Comparison of ENCODE assay signal across 18 cellular contexts in the genomic region with DNA sequence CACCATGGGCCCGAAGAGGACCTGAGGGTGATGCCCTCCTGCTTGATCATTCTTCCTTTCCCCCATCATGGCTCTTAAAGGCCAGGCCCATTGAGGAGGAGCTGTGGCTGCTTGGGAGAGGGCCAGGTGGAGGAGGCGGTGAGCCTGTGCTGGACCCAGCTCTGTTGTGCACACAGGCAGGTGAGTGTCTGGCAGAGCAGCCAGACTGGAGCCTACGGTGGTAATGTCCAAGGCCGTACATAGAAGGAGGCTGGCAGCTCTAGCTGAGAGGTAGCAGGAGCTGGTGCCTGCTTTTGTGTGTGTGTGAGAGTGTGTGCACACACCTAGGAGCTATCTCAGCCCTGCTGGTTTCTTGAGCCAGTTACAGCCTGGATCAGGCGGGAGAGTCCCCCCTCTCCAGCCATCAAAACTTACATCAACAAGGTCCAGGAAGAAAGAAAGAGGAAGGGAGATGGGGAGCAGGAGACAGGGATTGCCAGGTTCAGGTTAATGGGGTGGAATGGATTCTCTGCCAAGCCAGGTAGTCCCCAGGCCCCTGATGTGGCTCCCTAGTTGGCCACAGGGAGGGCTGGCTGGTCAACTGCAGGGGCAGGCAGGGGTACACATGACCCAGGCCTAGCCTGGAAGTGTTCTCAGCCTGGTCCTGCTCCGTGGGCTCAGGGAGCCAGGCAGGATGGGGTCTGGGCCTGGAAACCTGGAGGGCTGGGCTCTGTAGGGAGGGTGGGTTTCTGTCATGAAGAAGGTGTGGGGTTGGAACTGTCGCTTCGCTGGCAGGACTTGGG.
DNase-seq lines count a peak whose midpoint lies in the region; ATAC-seq, FAIRE-seq and TF ChIP-seq lines count a peak whose summit lies in the region.
"Had no signal": no experiment of that assay in that cellular context is flagged by ENCODE, and none has a peak within 500 bp of the region (broad histone marks: within the 10 kb centered on the region; RNA-seq: fewer than 3 reads in every experiment).

No MANE protein-coding gene starts in this region.

- H4K5ac ChIP-seq in H9 (ENCODE audit: insufficient read length, low read depth, low read length) (no peak overlapping the region), H1 (ENCODE audit: insufficient read length, low read depth, low read length) (no peak overlapping the region)

- H2AFZ ChIP-seq in H9 (ENCODE audit: low read length) (no peak overlapping the region), H1 (ENCODE audit: low read length) (no peak overlapping the region)

- no peak for TF ChIP-seq EP300 in H1 (IDR thresholded peaks at IDR 0.05; ENCODE audit: borderline replicate concordance in 1 of 2, low read depth in 2 of 2, low read length in 2 of 2)

- H3K79me1 ChIP-seq in H9 (ENCODE audit: insufficient read depth, low read depth, low read length, poor library complexity, severe bottlenecking), result peaks cover 6% of the 10 kb centered on the region
- peaks cover 23% of the 10 kb centered on the region for H3K79me1 ChIP-seq in H1 (ENCODE audit: low read depth, low read length)

- H3K27me3 Mint-ChIP-seq in H9 (ENCODE audit: low read depth) (no peaks in the 10 kb centered on the region; the same call in 1 of the 2 replicates), progenitor cell of endocrine pancreas (no peaks in the 10 kb centered on the region)
- H3K27me3 Mint-ChIP-seq: activated CD4-positive, alpha-beta T cell treated with anti-CD3 and anti-CD28 coated beads for 36 hours; memory B cell; T-helper 17 cell had no signal

- peaks cover 5% of the 10 kb centered on the region; the same call in 1 of the 2 replicates for H3K4me1 ChIP-seq in H9 (ENCODE audit: insufficient read depth, low read length)
- H3K4me1 ChIP-seq in H1 (replicated peaks in 1 of 4; ENCODE audit: control insufficient read depth in 3 of 4, insufficient read depth in 4 of 4, low read length in 3 of 4), result peaks cover 0 to 19% (median 10%) of the 10 kb centered on the region in 4 experiments; a peak in 6 of 7 replicates
- H3K4me1 ChIP-seq: uterus had no signal

- H4K8ac ChIP-seq in H9 (replicated peaks; ENCODE audit: insufficient read length, low read depth, low read length) (no peak overlapping the region), H1 (ENCODE audit: extremely low read depth, insufficient read depth, low read length) (0 out of 2 replicates have a peak overlapping the region, but pooled peaks have one; percentile 45)

- ATAC-seq in SK-N-SH treated with all-trans-retinoic acid at 6 μM for 48 hours (no peak), HG03097 (IDR thresholded peaks at IDR 0.05; ENCODE audit: low FRiP score, unreplicated experiment) (no peak)
- ATAC-seq: activated CD4-positive, alpha-beta T cell treated with anti-CD3 and anti-CD28 coated beads for 36 hours; activated naive CD4-positive, alpha-beta T cell treated with anti-CD3 and anti-CD28 coated beads, Interleukin-2, amount 50 U/mL, for 72 hours; T-helper 17 cell had no signal

- no peak overlapping the region for H3K4me3 ChIP-seq in H1 (ENCODE audit: extremely low read depth in 1 of 4, insufficient read depth in 2 of 4, low read depth in 3 of 4, low read length in 4 of 4)
- H3K4me3 ChIP-seq: BLaER1 treated with 17β-estradiol and CSF1 and Interleukin-3, amounts not matched to agents 10 nM and 100 nM; skin epidermis; uterus had no signal

- peaks cover 22 to 46% (median 29%) of the 10 kb centered on the region in 3 experiments for H3K36me3 Mint-ChIP-seq in H9 (ENCODE audit: insufficient read depth in 1 of 3, low read depth in 3 of 3)
- H3K36me3 Mint-ChIP-seq in progenitor cell of endocrine pancreas (ENCODE audit: insufficient read depth), result peaks cover 19% of the 10 kb centered on the region

- H3K18ac ChIP-seq in H9 (ENCODE audit: insufficient read length, low read depth, low read length) (no peak overlapping the region), H1 (ENCODE audit: extremely low read depth, low read length) (no peak overlapping the region; the same call in 1 of the 2 replicates)

- H3K27me3 ChIP-seq in H9 (ENCODE audit: insufficient read depth, low read length) (no peaks in the 10 kb centered on the region), H1 (replicated peaks in 1 of 4; ENCODE audit: control insufficient read depth in 3 of 4, extremely low read depth in 1 of 4, insufficient read depth in 3 of 4, low read length in 3 of 4) (no peaks in the 10 kb centered on the region)
- H3K27me3 ChIP-seq: BLaER1 treated with 17β-estradiol and CSF1 and Interleukin-3, amounts not matched to agents 10 nM and 100 nM; uterus had no signal

- H3K27ac Mint-ChIP-seq in H9, result peak overlapping the region; percentile 76 to 90 (median 84); a peak in 6 of 7 replicates
- peak overlapping the region; percentile 93 for H3K27ac Mint-ChIP-seq in progenitor cell of endocrine pancreas
- H3K27ac Mint-ChIP-seq: activated CD4-positive, alpha-beta T cell treated with anti-CD3 and anti-CD28 coated beads for 36 hours; memory B cell; T-helper 17 cell had no signal

- no peaks in the 10 kb centered on the region for H3K9me3 ChIP-seq in H9 (ENCODE audit: control insufficient read depth, low read depth, low read length)
- peaks cover 0 to 3% of the 10 kb centered on the region in 2 experiments; a peak in 2 of 4 replicates for H3K9me3 ChIP-seq in H1 (ENCODE audit: insufficient read depth in 2 of 2, low read depth in 1 of 2, low read length in 1 of 2)
- H3K9me3 ChIP-seq: uterus had no signal

- TF ChIP-seq RAD21 in H1 (IDR thresholded peaks at IDR 0.05 in 1 of 2, conservative IDR thresholded peaks at IDR 0.05 in 1 of 2; ENCODE audit: low read depth in 2 of 2, low read length in 2 of 2), result no peak

- no peak overlapping the region for H4K91ac ChIP-seq in H9 (ENCODE audit: insufficient read length, low read depth, low read length)
- H4K91ac ChIP-seq in H1 (replicated peaks; ENCODE audit: insufficient read length, low read length), result no peak overlapping the region

- H3K36me3 ChIP-seq in H1 (ENCODE audit: control insufficient read depth in 2 of 4, insufficient read depth in 4 of 4, low read length in 3 of 4), result peaks cover 0 to 12% (median 3%) of the 10 kb centered on the region in 4 experiments; a peak in 3 of 8 replicates
- H3K36me3 ChIP-seq: uterus had no signal

- FAIRE-seq in H1 (lab: Jason Lieb, UNC), result no peak
- FAIRE-seq: bronchial epithelial cell, frontal cortex had no signal

- H3K14ac ChIP-seq in H9 (ENCODE audit: insufficient read depth, low read length), result peak overlapping the region; percentile 64
- H3K14ac ChIP-seq in H1 (ENCODE audit: insufficient read length), result no peak overlapping the region

- H3K9ac ChIP-seq in H9 (ENCODE audit: extremely low read depth, insufficient read length, low read length), result no peak overlapping the region
- peak overlapping the region in 1 of 4 experiments; percentile 41; a peak in 2 of 7 replicates for H3K9ac ChIP-seq in H1 (replicated peaks in 1 of 4; ENCODE audit: extremely low read depth in 1 of 4, low read depth in 3 of 4, low read length in 3 of 4)

- H3K79me2 ChIP-seq in H9 (ENCODE audit: insufficient read depth, low read length) (no peaks in the 10 kb centered on the region; the same call in 1 of the 2 replicates), H1 (ENCODE audit: control insufficient read depth in 1 of 2, insufficient read depth in 2 of 2, low read length in 2 of 2) (peaks cover 0 to 52% of the 10 kb centered on the region in 2 experiments; a peak in 3 of 4 replicates)

- H3K23me2 ChIP-seq in H9 (ENCODE audit: insufficient read length, low read depth, low read length, poor library complexity, severe bottlenecking) (no peaks in the 10 kb centered on the region), H1 (ENCODE audit: low read depth, low read length) (no peaks in the 10 kb centered on the region; the same call in 1 of the 2 replicates)

- no peak overlapping the region for H3K4me2 ChIP-seq in H9 (ENCODE audit: insufficient read depth, insufficient read length, low read length)
- no peak overlapping the region for H3K4me2 ChIP-seq in H1 (ENCODE audit: insufficient read depth in 1 of 2, low read depth in 2 of 2, low read length in 2 of 2)
- H3K4me2 ChIP-seq: BLaER1 treated with 17β-estradiol and CSF1 and Interleukin-3, amounts not matched to agents 10 nM and 100 nM had no signal

- POLR2A ChIA-PET in H1 (lab: Charles Lee; ENCODE audit: partially characterized antibody), result interaction anchor here (1.2 kb wide), 1 partner anchor 9 kb away, joined by 6 read pairs; no protein-coding TSS in a partner anchor

- H3K4ac ChIP-seq in H9 (ENCODE audit: low read depth, low read length), result no peak overlapping the region
- no peak overlapping the region for H3K4ac ChIP-seq in H1 (replicated peaks; ENCODE audit: insufficient read length, low read depth, low read length)

- H3K23ac ChIP-seq in H9 (ENCODE audit: insufficient read length, low read depth, low read length) (no peak overlapping the region), H1 (ENCODE audit: insufficient read length) (no peak overlapping the region)

- no peak overlapping the region for H2BK120ac ChIP-seq in H9 (ENCODE audit: low read depth, low read length, poor library complexity, severe bottlenecking)
- no peak overlapping the region for H2BK120ac ChIP-seq in H1 (replicated peaks; ENCODE audit: low read depth, low read length)

- no peak overlapping the region for H3T11ph ChIP-seq in H9 (ENCODE audit: low read length)

- no peak overlapping the region; a peak in 2 of 5 replicates for H3K4me3 Mint-ChIP-seq in H9
- no peak overlapping the region for H3K4me3 Mint-ChIP-seq in progenitor cell of endocrine pancreas (ENCODE audit: low read depth)
- H3K4me3 Mint-ChIP-seq: activated CD4-positive, alpha-beta T cell treated with anti-CD3 and anti-CD28 coated beads for 36 hours; memory B cell; T-helper 17 cell had no signal

- H2BK5ac ChIP-seq in H9 (ENCODE audit: insufficient read length, low read length) (no peak overlapping the region), H1 (ENCODE audit: low read depth, low read length) (peak overlapping the region; percentile 85)

- no CpG with 5 or more reads among the region's 8 CpGs for WGBS in H9 (ENCODE audit: extremely low coverage, insufficient read length, low lambda C conversion rate)
- WGBS in H1 (ENCODE audit: extremely low coverage in 1 of 2, insufficient coverage in 1 of 2, insufficient read length in 1 of 2, insufficient replicate concordance in 2 of 2, low coverage in 1 of 2, low lambda C conversion rate in 2 of 2, missing lambda C conversion rate in 1 of 2), 2 experiments, result 86% methylated on average over 8 of the region's 8 CpGs; no CpG with 5 or more reads in 1 of the 2 experiments

- H3K4me1 Mint-ChIP-seq in H9, result peaks cover 19 to 28% of the 10 kb centered on the region in 2 experiments
- H3K4me1 Mint-ChIP-seq in progenitor cell of endocrine pancreas (ENCODE audit: low read depth), result peaks cover 47% of the 10 kb centered on the region

- DNase-seq in H9, result peak; percentile 36
- DNase-seq in NCI-H2196 (lab: John Stamatoyannopoulos, UW; ENCODE audit: unreplicated experiment), result peak; percentile 56
- DNase-seq in H1 (ENCODE audit: low read depth in 1 of 2, low spot score in 2 of 2), result no peak
- no peak for DNase-seq in progenitor cell of endocrine pancreas (ENCODE audit: low spot score, unreplicated experiment)
- no peak for DNase-seq in GM20000 (ENCODE audit: low spot score)
- DNase-seq: activated CD4-positive, alpha-beta T cell treated with anti-CD3 and anti-CD28 coated beads for 36 hours; EL; stimulated activated naive CD4-positive, alpha-beta T cell treated with Interleukin-2 at 50 U/mL for 16 hours; T-helper 17 cell; uterus had no signal

- peaks cover 5 to 7% of the 10 kb centered on the region in 2 experiments; a peak in 3 of 5 replicates for H3K9me3 Mint-ChIP-seq in H9
- H3K9me3 Mint-ChIP-seq in progenitor cell of endocrine pancreas (ENCODE audit: low read depth), result peaks cover 4% of the 10 kb centered on the region
- H3K9me3 Mint-ChIP-seq: memory B cell had no signal

- TF ChIP-seq CTCF in H9 (conservative IDR thresholded peaks at IDR 0.05) (no peak), H1 (IDR thresholded peaks at IDR 0.05; ENCODE audit: control extremely low read depth in 1 of 3, insufficient read depth in 1 of 3, low read depth in 1 of 3, low read length in 3 of 3) (no peak), progenitor cell of endocrine pancreas (IDR thresholded peaks at IDR 0.05; ENCODE audit: unreplicated experiment) (no peak), GM20000 (IDR thresholded peaks at IDR 0.05; ENCODE audit: extremely low read depth, missing control alignments) (no peak)

- no peak overlapping the region for H3K56ac ChIP-seq in H9 (ENCODE audit: insufficient read length, low read depth, low read length)
- H3K56ac ChIP-seq in H1 (replicated peaks; ENCODE audit: insufficient read length, low read depth, low read length), result no peak overlapping the region

- CTCF ChIA-PET in H1 (lab: Charles Lee; ENCODE audit: partially characterized antibody), result interaction anchor here (1.0 to 5.2 kb wide), 11 partner anchors 9 to 117 kb away, joined by 3 to 23 read pairs (median 4); no protein-coding TSS in a partner anchor

- H4K20me1 ChIP-seq in H9 (ENCODE audit: control insufficient read depth, insufficient read depth, insufficient read length), result no peaks in the 10 kb centered on the region
- peaks cover 9 to 20% of the 10 kb centered on the region in 2 experiments for H4K20me1 ChIP-seq in H1 (replicated peaks in 1 of 2; ENCODE audit: control insufficient read depth in 1 of 2, insufficient read depth in 2 of 2, low read length in 2 of 2)

- no peak overlapping the region for H2BK12ac ChIP-seq in H9 (ENCODE audit: insufficient read length, low read depth, low read length)
- peak overlapping the region; percentile 39; the same call in 1 of the 2 replicates for H2BK12ac ChIP-seq in H1 (ENCODE audit: low read depth, low read length)

- H2BK20ac ChIP-seq in H9 (ENCODE audit: low read depth, low read length, poor library complexity, severe bottlenecking), result no peak overlapping the region
- H2BK20ac ChIP-seq in H1 (ENCODE audit: low read length), result no peak overlapping the region

- H2AK5ac ChIP-seq in H9 (ENCODE audit: insufficient read length, low read length), result no peak overlapping the region
- 0 out of 2 replicates have a peak overlapping the region, but pooled peaks have one; percentile 28 for H2AK5ac ChIP-seq in H1 (ENCODE audit: low read depth, low read length)

- H2BK15ac ChIP-seq in H9 (ENCODE audit: low read depth, low read length) (no peak overlapping the region), H1 (ENCODE audit: low read length) (no peak overlapping the region)

- no peak for TF ChIP-seq POLR2A in H1 (IDR thresholded peaks at IDR 0.05; ENCODE audit: control extremely low read depth in 1 of 2, low read depth in 2 of 2, low read length in 2 of 2)

- H3K27ac ChIP-seq in H9 (ENCODE audit: insufficient read length, low read depth, low read length), result no peak overlapping the region
- H3K27ac ChIP-seq in H1 (ENCODE audit: low read depth, low read length), result peak overlapping the region; percentile 56; the same call in 1 of the 2 replicates
- H3K27ac ChIP-seq: BLaER1 treated with 17β-estradiol and CSF1 and Interleukin-3, amounts not matched to agents 10 nM and 100 nM; uterus had no signal

Comparison
In these comparisons a context has a peak if more than half of its experiments do, and no peak if none do; other contexts are left out.
1. DNase-seq: peak in H9 (single experiment) and NCI-H2196 (single experiment); none in H1 (0 of 2), progenitor cell of endocrine pancreas (single experiment) and GM20000 (single experiment).